Comparison of ENCODE assay signal across 29 cellular contexts in genomic region chr1:39436842-39437241, GRCh38. TPM values are rescaled to one million over a fixed set of nuclear protein-coding genes. Genes with fewer than 3 reads are reported as not detected.
"Had no signal": no experiment of that assay in that cellular context is flagged by ENCODE, and none has a peak within 500 bp of the region (broad histone marks: within the 10 kb centered on the region; RNA-seq: fewer than 3 reads in every experiment).

No MANE protein-coding gene starts in this region.

- H3K9me3 Mint-ChIP-seq: activated B cell treated with CpG ODN at 0.5 μM for 24 hours; activated CD8-positive, alpha-beta T cell treated with anti-CD3 and anti-CD28 coated beads for 36 hours; activated naive CD4-positive, alpha-beta T cell treated with anti-CD3 and anti-CD28 coated beads, Interleukin-2, amount 10 ng/mL, durations not matched to agents 7 days and 5 days; activated naive CD8-positive, alpha-beta T cell treated with anti-CD3 and anti-CD28 coated beads, Interleukin-2, amount 10 ng/mL, durations not matched to agents 7 days and 5 days; activated T-cell treated with anti-CD3 and anti-CD28 coated beads, Interleukin-2, amount 50 U/mL, for 4 hours; brain; naive thymus-derived CD8-positive, alpha-beta T cell; T-helper 2 cell treated with Interferon-gamma antibody and Interleukin-4, amounts not matched to agents 5 μg/mL and 100 μg/mL, for 36 hours had no signal

- H3K4me1 Mint-ChIP-seq: activated B cell treated with CpG ODN at 0.5 μM for 24 hours; activated naive CD4-positive, alpha-beta T cell treated with anti-CD3 and anti-CD28 coated beads, Interleukin-2, amount 10 ng/mL, durations not matched to agents 7 days and 5 days; activated naive CD8-positive, alpha-beta T cell treated with anti-CD3 and anti-CD28 coated beads, Interleukin-2, amount 10 ng/mL, durations not matched to agents 7 days and 5 days had no signal

- H3K27ac Mint-ChIP-seq: activated B cell treated with CpG ODN at 0.5 μM for 24 hours; activated CD8-positive, alpha-beta T cell treated with anti-CD3 and anti-CD28 coated beads for 36 hours; activated naive CD4-positive, alpha-beta T cell treated with anti-CD3 and anti-CD28 coated beads, Interleukin-2, amount 10 ng/mL, durations not matched to agents 7 days and 5 days; activated naive CD8-positive, alpha-beta T cell treated with anti-CD3 and anti-CD28 coated beads, Interleukin-2, amount 10 ng/mL, durations not matched to agents 7 days and 5 days; T-helper 2 cell treated with Interferon-gamma antibody and Interleukin-4, amounts not matched to agents 5 μg/mL and 100 μg/mL, for 36 hours had no signal

- DNase-seq: activated B cell treated with CpG ODN at 0.5 μM for 24 hours; activated CD4-positive, alpha-beta T cell treated with anti-CD3 and anti-CD28 coated beads, Interleukin-2, amount 50 U/mL, for 1 hour; activated CD8-positive, alpha-beta T cell treated with anti-CD3 and anti-CD28 coated beads for 36 hours; activated effector memory CD4-positive, alpha-beta T cell treated with Interleukin-2 at 50 U/mL for 16 hours; activated naive CD4-positive, alpha-beta T cell treated with anti-CD3 and anti-CD28 coated beads, Interleukin-2, amount 10 ng/mL, durations not matched to agents 7 days and 5 days; activated naive CD8-positive, alpha-beta T cell treated with anti-CD3 and anti-CD28 coated beads, Interleukin-2, amount 10 ng/mL, durations not matched to agents 7 days and 5 days; activated T-cell treated with anti-CD3 and anti-CD28 coated beads, Interleukin-2, amount 50 U/mL, for 4 hours; cerebellar nuclear complex; colonic mucosa; effector CD8-positive, alpha-beta T cell; erythroblast; heart left ventricle; hypothalamus; kidney glomerular epithelial cell; lower lobe of right lung; mesenchymal stem cell; naive thymus-derived CD8-positive, alpha-beta T cell; right cardiac atrium; spleen; stimulated activated CD4-positive, alpha-beta T cell treated with anti-CD3 and anti-CD28 coated beads, Interleukin-2, amount 100 ng/mL, for 48 hours; stimulated activated naive CD8-positive, alpha-beta T cell treated with anti-CD3 and anti-CD28 coated beads, Interleukin-15, Interleukin-2, amounts not matched to agents 100 U/mL and 50 U/mL, for 24 hours; testis; trophoblast cell had no signal

- H3K27me3 Mint-ChIP-seq: activated B cell treated with CpG ODN at 0.5 μM for 24 hours; activated CD8-positive, alpha-beta T cell treated with anti-CD3 and anti-CD28 coated beads for 36 hours; activated naive CD4-positive, alpha-beta T cell treated with anti-CD3 and anti-CD28 coated beads, Interleukin-2, amount 10 ng/mL, durations not matched to agents 7 days and 5 days; activated naive CD8-positive, alpha-beta T cell treated with anti-CD3 and anti-CD28 coated beads, Interleukin-2, amount 10 ng/mL, durations not matched to agents 7 days and 5 days; brain; naive thymus-derived CD8-positive, alpha-beta T cell had no signal

- H3K27me3 ChIP-seq: ascending aorta, cardiac muscle cell, colonic mucosa, heart left ventricle, spleen, testis had no signal

- H3K4me3 Mint-ChIP-seq: activated B cell treated with CpG ODN at 0.5 μM for 24 hours; activated CD8-positive, alpha-beta T cell treated with anti-CD3 and anti-CD28 coated beads for 36 hours; activated naive CD4-positive, alpha-beta T cell treated with anti-CD3 and anti-CD28 coated beads, Interleukin-2, amount 10 ng/mL, durations not matched to agents 7 days and 5 days; activated naive CD8-positive, alpha-beta T cell treated with anti-CD3 and anti-CD28 coated beads, Interleukin-2, amount 10 ng/mL, durations not matched to agents 7 days and 5 days; activated T-cell treated with anti-CD3 and anti-CD28 coated beads, Interleukin-2, amount 50 U/mL, for 4 hours; brain; naive thymus-derived CD8-positive, alpha-beta T cell; T-helper 2 cell treated with Interferon-gamma antibody and Interleukin-4, amounts not matched to agents 5 μg/mL and 100 μg/mL, for 36 hours had no signal

- FAIRE-seq: urothelium cell line had no signal

- H3K4me1 ChIP-seq: colonic mucosa, spleen, testis had no signal

- ATAC-seq: activated CD8-positive, alpha-beta T cell treated with anti-CD3 and anti-CD28 coated beads for 36 hours; activated T-cell treated with anti-CD3 and anti-CD28 coated beads, Interleukin-2, amount 50 U/mL, for 4 hours; heart left ventricle; left lobe of liver; lower lobe of right lung; naive thymus-derived CD8-positive, alpha-beta T cell; right cardiac atrium; stimulated activated naive CD8-positive, alpha-beta T cell treated with anti-CD3 and anti-CD28 coated beads, Interleukin-15, Interleukin-2, amounts not matched to agents 100 U/mL and 50 U/mL, for 24 hours had no signal

- H3K4me3 ChIP-seq: ascending aorta, cardiac muscle cell, colonic mucosa, heart left ventricle, lower lobe of right lung, spleen, testis had no signal

- H3K9me3 ChIP-seq: ascending aorta, colonic mucosa, heart left ventricle, lower lobe of right lung, spleen, testis had no signal

- H3K27ac ChIP-seq: ascending aorta, cardiac muscle cell, colonic mucosa, heart left ventricle, lower lobe of right lung, spleen had no signal

RNA-seq across cellular contexts. Expression of gene BMP8A, which starts 54.6 kb away (rescaled TPM):
- total RNA-seq: ascending aorta; left lobe of liver; lower lobe of right lung; naive thymus-derived CD8-positive, alpha-beta T cell had no signal
- polyA plus RNA-seq: naive thymus-derived CD8-positive, alpha-beta T cell had no signal
